9 cellular contexts compared by ENCODE assay signal in the genomic region with DNA sequence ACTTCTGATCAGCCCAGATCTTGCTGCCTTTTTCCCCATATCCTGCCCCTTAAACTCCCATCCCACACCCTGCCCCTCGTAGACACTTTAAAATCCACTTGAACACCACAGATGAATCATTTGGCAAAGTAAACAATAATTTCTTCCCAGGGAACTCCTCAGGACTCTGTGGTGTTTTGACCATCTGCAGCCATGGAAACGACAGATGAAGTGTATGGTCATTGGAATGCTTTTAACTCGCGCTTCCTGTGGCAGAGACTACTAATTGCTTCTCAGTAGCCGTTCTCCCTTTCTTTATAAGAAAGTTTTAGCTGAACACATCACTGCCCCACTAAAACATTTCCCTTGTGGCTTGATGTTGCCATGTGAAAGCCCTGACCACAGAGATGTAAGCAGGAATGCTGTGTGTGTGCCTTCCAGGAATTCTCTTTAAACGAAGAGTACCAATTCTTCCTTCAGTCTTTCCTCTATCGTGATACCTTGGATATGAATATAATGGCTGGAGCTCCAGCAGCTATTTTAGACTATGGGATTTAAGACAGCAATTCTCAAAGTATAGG.
A peak's percentile ranks its signal among the peaks of the same experiment; 100 is the strongest.
DNase-seq lines count a peak whose midpoint lies in the region; ATAC-seq and TF ChIP-seq lines count a peak whose summit lies in the region.
"Had no signal": no experiment of that assay in that cellular context is flagged by ENCODE, and none has a peak within 500 bp of the region (broad histone marks: within the 10 kb centered on the region; RNA-seq: fewer than 3 reads in every experiment).

No MANE protein-coding gene starts in this region.

- DNase-seq in HS-5 (ENCODE audit: low read depth) (peak; percentile 98), WTC11 (ENCODE audit: low spot score) (no peak), right cardiac atrium (peak in 2 of 3 donors; percentile 45 to 55), smooth muscle cell (lab: John Stamatoyannopoulos, UW; ENCODE audit: unreplicated experiment) (peak; percentile 6), GM10266 (ENCODE audit: extremely low spot score) (no peak)
- DNase-seq in activated T-cell treated with anti-CD3 and anti-CD28 coated beads, Interleukin-2, amount 50 U/mL, for 72 hours: no peak
- no peak for DNase-seq in activated effector memory CD4-positive, alpha-beta T cell treated with anti-CD3 and anti-CD28 coated beads, Interleukin-2, amount 50 U/mL, for 16 hours
- DNase-seq: naive B cell had no signal

- H3K4me1 ChIP-seq in right cardiac atrium (ENCODE audit: control insufficient read depth, insufficient read depth, low read length) (peaks cover 6% of the 10 kb centered on the region), smooth muscle cell (ENCODE audit: low read depth) (peaks cover 15% of the 10 kb centered on the region)

- no peaks in the 10 kb centered on the region for H3K9me3 Mint-ChIP-seq in WTC11
- H3K9me3 Mint-ChIP-seq in activated T-cell treated with anti-CD3 and anti-CD28 coated beads, Interleukin-2, amount 50 U/mL, for 72 hours: no peaks in the 10 kb centered on the region
- H3K9me3 Mint-ChIP-seq: naive B cell had no signal

- ATAC-seq in WTC11: peak; percentile 62
- peak; percentile 90 to 96 for ATAC-seq in right cardiac atrium
- no peak for ATAC-seq in GM18498 (IDR thresholded peaks at IDR 0.05; ENCODE audit: unreplicated experiment)
- no peak for ATAC-seq in activated T-cell treated with anti-CD3 and anti-CD28 coated beads, Interleukin-2, amount 50 U/mL, for 72 hours (replicated peaks in 1 of 2)

- H4K20me1 ChIP-seq in smooth muscle cell (ENCODE audit: low read depth): no peaks in the 10 kb centered on the region

- H3K4me2 ChIP-seq in smooth muscle cell: peak overlapping the region; percentile 80

- no peaks in the 10 kb centered on the region for H3K36me3 ChIP-seq in smooth muscle cell (ENCODE audit: low read depth)

- no peak overlapping the region for H2AFZ ChIP-seq in smooth muscle cell (ENCODE audit: low read depth)

- no peaks in the 10 kb centered on the region for H3K27me3 Mint-ChIP-seq in WTC11 (ENCODE audit: low read depth)
- no peaks in the 10 kb centered on the region for H3K27me3 Mint-ChIP-seq in activated T-cell treated with anti-CD3 and anti-CD28 coated beads, Interleukin-2, amount 50 U/mL, for 72 hours (ENCODE audit: low read depth)

- H3K79me2 ChIP-seq in smooth muscle cell (ENCODE audit: low read depth): no peaks in the 10 kb centered on the region

- no peaks in the 10 kb centered on the region for H3K9me3 ChIP-seq in right cardiac atrium (ENCODE audit: control insufficient read depth, low read length)
- H3K9me3 ChIP-seq in smooth muscle cell (replicated peaks; ENCODE audit: low read depth): no peaks in the 10 kb centered on the region

- H3K27ac ChIP-seq in right cardiac atrium (ENCODE audit: low read length) (peak overlapping the region; percentile 26), smooth muscle cell (ENCODE audit: low read depth) (peak overlapping the region; percentile 96)

- H3K4me1 Mint-ChIP-seq in WTC11: peaks cover 14% of the 10 kb centered on the region
- no peaks in the 10 kb centered on the region for H3K4me1 Mint-ChIP-seq in activated T-cell treated with anti-CD3 and anti-CD28 coated beads, Interleukin-2, amount 50 U/mL, for 72 hours (ENCODE audit: low read depth)
- H3K4me1 Mint-ChIP-seq: naive B cell had no signal

- peaks cover 15% of the 10 kb centered on the region for H3F3A ChIP-seq in smooth muscle cell (ENCODE audit: low read depth)

- WGBS in right cardiac atrium: 17% methylated on average over 7 of the region's 7 CpGs
- WGBS in smooth muscle cell (ENCODE audit: low lambda C conversion rate): under 1% methylated on average over 7 of the region's 7 CpGs

- CTCF ChIA-PET in WTC11 (lab: Charles Lee): no interaction called here

- H3K27ac Mint-ChIP-seq in WTC11: no peak overlapping the region
- no peak overlapping the region for H3K27ac Mint-ChIP-seq in activated T-cell treated with anti-CD3 and anti-CD28 coated beads, Interleukin-2, amount 50 U/mL, for 72 hours
- H3K27ac Mint-ChIP-seq: naive B cell had no signal

- no peaks in the 10 kb centered on the region for H3K36me3 Mint-ChIP-seq in WTC11
- H3K36me3 Mint-ChIP-seq in activated T-cell treated with anti-CD3 and anti-CD28 coated beads, Interleukin-2, amount 50 U/mL, for 72 hours (ENCODE audit: insufficient read depth in 2 of 2): no peaks in the 10 kb centered on the region
- H3K36me3 Mint-ChIP-seq: naive B cell had no signal

- POLR2A ChIA-PET in WTC11 (lab: Charles Lee): no interaction called here

- peak overlapping the region; percentile 84 for H3K9ac ChIP-seq in smooth muscle cell (ENCODE audit: low read depth)

- TF ChIP-seq CTCF in WTC11 (IDR thresholded peaks at IDR 0.05): no peak
- TF ChIP-seq CTCF in smooth muscle cell (IDR thresholded peaks at IDR 0.05; ENCODE audit: borderline replicate concordance, insufficient read depth, poor library complexity, severe bottlenecking): no peak
- TF ChIP-seq CTCF in GM10266 (IDR thresholded peaks at IDR 0.05; ENCODE audit: control insufficient read depth, insufficient read depth, low read depth, missing control alignments): no peak

- H3K4me3 Mint-ChIP-seq in WTC11: no peak overlapping the region
- H3K4me3 Mint-ChIP-seq in activated T-cell treated with anti-CD3 and anti-CD28 coated beads, Interleukin-2, amount 50 U/mL, for 72 hours: no peak overlapping the region
- H3K4me3 Mint-ChIP-seq: naive B cell had no signal

- H3K4me3 ChIP-seq in right cardiac atrium (ENCODE audit: low read length): no peak overlapping the region
- peak overlapping the region; percentile 13 for H3K4me3 ChIP-seq in smooth muscle cell

- no peaks in the 10 kb centered on the region for H3K27me3 ChIP-seq in right cardiac atrium (ENCODE audit: control insufficient read depth, insufficient read depth)
- no peaks in the 10 kb centered on the region for H3K27me3 ChIP-seq in smooth muscle cell (ENCODE audit: low read depth)

- intact Hi-C loops in right cardiac atrium (cut with DNase I): no loop called here

TF ChIP-seq in WTC11, 78 proteins besides CTCF, POLR2A, EP300 and RAD21 (continues in another document):
- TF ChIP-seq JUN (CRISPR knock-in tag; IDR thresholded peaks at IDR 0.05) (no peak), NR2C2 (CRISPR knock-in tag; IDR thresholded peaks at IDR 0.05) (no peak), ZNF121 (CRISPR knock-in tag; IDR thresholded peaks at IDR 0.05) (no peak), FOXP1 (CRISPR knock-in tag; IDR thresholded peaks at IDR 0.05; ENCODE audit: borderline replicate concordance) (no peak)
- TF ChIP-seq, protein P1, sequence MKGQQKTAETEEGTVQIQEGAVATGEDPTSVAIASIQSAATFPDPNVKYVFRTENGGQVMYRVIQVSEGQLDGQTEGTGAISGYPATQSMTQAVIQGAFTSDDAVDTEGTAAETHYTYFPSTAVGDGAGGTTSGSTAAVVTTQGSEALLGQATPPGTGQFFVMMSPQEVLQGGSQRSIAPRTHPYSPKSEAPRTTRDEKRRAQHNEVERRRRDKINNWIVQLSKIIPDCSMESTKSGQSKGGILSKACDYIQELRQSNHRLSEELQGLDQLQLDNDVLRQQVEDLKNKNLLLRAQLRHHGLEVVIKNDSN (CRISPR knock-in tag; IDR thresholded peaks at IDR 0.05): no peak
- TF ChIP-seq, protein P2, sequence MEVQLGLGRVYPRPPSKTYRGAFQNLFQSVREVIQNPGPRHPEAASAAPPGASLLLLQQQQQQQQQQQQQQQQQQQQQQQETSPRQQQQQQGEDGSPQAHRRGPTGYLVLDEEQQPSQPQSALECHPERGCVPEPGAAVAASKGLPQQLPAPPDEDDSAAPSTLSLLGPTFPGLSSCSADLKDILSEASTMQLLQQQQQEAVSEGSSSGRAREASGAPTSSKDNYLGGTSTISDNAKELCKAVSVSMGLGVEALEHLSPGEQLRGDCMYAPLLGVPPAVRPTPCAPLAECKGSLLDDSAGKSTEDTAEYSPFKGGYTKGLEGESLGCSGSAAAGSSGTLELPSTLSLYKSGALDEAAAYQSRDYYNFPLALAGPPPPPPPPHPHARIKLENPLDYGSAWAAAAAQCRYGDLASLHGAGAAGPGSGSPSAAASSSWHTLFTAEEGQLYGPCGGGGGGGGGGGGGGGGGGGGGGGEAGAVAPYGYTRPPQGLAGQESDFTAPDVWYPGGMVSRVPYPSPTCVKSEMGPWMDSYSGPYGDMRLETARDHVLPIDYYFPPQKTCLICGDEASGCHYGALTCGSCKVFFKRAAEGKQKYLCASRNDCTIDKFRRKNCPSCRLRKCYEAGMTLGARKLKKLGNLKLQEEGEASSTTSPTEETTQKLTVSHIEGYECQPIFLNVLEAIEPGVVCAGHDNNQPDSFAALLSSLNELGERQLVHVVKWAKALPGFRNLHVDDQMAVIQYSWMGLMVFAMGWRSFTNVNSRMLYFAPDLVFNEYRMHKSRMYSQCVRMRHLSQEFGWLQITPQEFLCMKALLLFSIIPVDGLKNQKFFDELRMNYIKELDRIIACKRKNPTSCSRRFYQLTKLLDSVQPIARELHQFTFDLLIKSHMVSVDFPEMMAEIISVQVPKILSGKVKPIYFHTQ (CRISPR knock-in tag; IDR thresholded peaks at IDR 0.05): no peak
- TF ChIP-seq, protein P3, sequence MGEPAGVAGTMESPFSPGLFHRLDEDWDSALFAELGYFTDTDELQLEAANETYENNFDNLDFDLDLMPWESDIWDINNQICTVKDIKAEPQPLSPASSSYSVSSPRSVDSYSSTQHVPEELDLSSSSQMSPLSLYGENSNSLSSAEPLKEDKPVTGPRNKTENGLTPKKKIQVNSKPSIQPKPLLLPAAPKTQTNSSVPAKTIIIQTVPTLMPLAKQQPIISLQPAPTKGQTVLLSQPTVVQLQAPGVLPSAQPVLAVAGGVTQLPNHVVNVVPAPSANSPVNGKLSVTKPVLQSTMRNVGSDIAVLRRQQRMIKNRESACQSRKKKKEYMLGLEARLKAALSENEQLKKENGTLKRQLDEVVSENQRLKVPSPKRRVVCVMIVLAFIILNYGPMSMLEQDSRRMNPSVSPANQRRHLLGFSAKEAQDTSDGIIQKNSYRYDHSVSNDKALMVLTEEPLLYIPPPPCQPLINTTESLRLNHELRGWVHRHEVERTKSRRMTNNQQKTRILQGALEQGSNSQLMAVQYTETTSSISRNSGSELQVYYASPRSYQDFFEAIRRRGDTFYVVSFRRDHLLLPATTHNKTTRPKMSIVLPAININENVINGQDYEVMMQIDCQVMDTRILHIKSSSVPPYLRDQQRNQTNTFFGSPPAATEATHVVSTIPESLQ (CRISPR knock-in tag; IDR thresholded peaks at IDR 0.05): no peak
- TF ChIP-seq, protein P4, sequence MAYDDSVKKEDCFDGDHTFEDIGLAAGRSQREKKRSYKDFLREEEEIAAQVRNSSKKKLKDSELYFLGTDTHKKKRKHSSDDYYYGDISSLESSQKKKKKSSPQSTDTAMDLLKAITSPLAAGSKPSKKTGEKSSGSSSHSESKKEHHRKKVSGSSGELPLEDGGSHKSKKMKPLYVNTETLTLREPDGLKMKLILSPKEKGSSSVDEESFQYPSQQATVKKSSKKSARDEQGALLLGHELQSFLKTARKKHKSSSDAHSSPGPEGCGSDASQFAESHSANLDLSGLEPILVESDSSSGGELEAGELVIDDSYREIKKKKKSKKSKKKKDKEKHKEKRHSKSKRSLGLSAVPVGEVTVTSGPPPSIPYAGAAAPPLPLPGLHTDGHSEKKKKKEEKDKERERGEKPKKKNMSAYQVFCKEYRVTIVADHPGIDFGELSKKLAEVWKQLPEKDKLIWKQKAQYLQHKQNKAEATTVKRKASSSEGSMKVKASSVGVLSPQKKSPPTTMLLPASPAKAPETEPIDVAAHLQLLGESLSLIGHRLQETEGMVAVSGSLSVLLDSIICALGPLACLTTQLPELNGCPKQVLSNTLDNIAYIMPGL (CRISPR knock-in tag; IDR thresholded peaks at IDR 0.05): no peak

Comparison
In these comparisons a context has a peak if more than half of its experiments do, and no peak if none do; other contexts are left out.
1. DNase-seq: peak in HS-5 (single experiment), right cardiac atrium (2 of 3) and smooth muscle cell (single experiment); none in WTC11 (single experiment), activated T-cell treated with anti-CD3 and anti-CD28 coated beads, Interleukin-2, amount 50 U/mL, for 72 hours (0 of 2), activated effector memory CD4-positive, alpha-beta T cell treated with anti-CD3 and anti-CD28 coated beads, Interleukin-2, amount 50 U/mL, for 16 hours (single experiment) and GM10266 (single experiment).
2. ATAC-seq: peak in WTC11 (single experiment) and right cardiac atrium (2 of 2); none in GM18498 (single experiment) and activated T-cell treated with anti-CD3 and anti-CD28 coated beads, Interleukin-2, amount 50 U/mL, for 72 hours (0 of 2).